In the genomic region with DNA sequence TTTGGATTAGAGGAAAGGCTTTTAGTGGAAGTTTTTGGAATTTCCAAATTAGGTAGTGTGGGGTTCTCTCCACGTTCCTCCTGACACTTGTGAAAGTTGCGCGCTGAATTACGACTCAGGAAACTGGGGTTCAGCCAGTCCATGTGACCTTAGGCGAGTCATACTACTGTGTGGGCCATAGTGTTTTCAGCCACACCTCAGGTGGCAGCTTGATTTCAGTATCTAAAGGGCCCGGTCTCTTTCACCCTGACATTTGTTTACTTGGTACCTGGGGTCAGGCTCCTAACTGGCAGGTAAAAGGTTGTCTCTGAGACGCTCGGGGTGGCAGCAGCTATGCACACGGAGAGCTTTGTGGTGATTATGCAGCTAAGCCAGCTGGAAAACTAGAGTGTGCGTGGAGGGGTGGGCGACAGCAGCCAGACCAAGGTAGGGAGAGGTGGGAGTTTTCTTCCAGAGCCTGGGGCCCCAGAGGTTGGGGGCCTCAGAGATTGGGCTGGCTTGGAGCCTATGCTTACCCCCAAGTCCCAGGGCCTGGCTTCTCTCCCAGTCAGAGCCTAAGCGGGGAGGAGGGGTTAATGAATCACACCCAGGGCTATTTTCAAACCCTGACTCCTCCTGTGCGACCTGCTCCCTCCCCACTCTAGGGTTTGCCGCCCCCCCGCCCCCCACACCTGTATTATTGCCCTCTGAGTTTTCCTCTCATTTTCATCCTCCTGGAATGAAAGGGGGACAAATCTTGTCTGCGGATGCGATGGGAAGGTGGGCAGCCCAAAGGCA, we compare ENCODE assay signal across 8 cellular contexts. TPM values are rescaled to one million over a fixed set of nuclear protein-coding genes. Genes with fewer than 3 reads are reported as not detected.
DNase-seq lines count a peak whose midpoint lies in the region; ATAC-seq lines count a peak whose summit lies in the region.

No MANE protein-coding gene starts in this region.

- H3K9me3 Mint-ChIP-seq in effector memory CD8-positive, alpha-beta T cell = no peaks in the 10 kb centered on the region
- no peaks in the 10 kb centered on the region for H3K9me3 Mint-ChIP-seq in natural killer cell treated with Interleukin-12 subunit alpha and Interleukin-12 subunit beta and Interleukin-15 and Interleukin-18, amount 100 ng/mL, for 72 hours

- H3K36me3 Mint-ChIP-seq in effector memory CD8-positive, alpha-beta T cell (ENCODE audit: insufficient read depth) = no peaks in the 10 kb centered on the region
- H3K36me3 Mint-ChIP-seq in natural killer cell treated with Interleukin-12 subunit alpha and Interleukin-12 subunit beta and Interleukin-15 and Interleukin-18, amount 100 ng/mL, for 72 hours = no peaks in the 10 kb centered on the region

- peaks cover 0 to 37% of the 10 kb centered on the region in 2 donors for H3K27me3 Mint-ChIP-seq in effector memory CD8-positive, alpha-beta T cell
- peaks cover 0 to 12% of the 10 kb centered on the region in 2 donors for H3K27me3 Mint-ChIP-seq in natural killer cell treated with Interleukin-12 subunit alpha and Interleukin-12 subunit beta and Interleukin-15 and Interleukin-18, amount 100 ng/mL, for 72 hours

- ATAC-seq in HG03469 (IDR thresholded peaks at IDR 0.05; ENCODE audit: unreplicated experiment) (peak; percentile 60), HG03439 (IDR thresholded peaks at IDR 0.05; ENCODE audit: unreplicated experiment) (no peak)
- ATAC-seq in effector memory CD8-positive, alpha-beta T cell (replicated peaks) = no peak
- no peak for ATAC-seq in natural killer cell treated with Interleukin-12 subunit alpha and Interleukin-12 subunit beta and Interleukin-15 and Interleukin-18, amount 100 ng/mL, for 72 hours

- H3K4me3 Mint-ChIP-seq in effector memory CD8-positive, alpha-beta T cell = peak overlapping the region; percentile 21 to 35
- H3K4me3 Mint-ChIP-seq in natural killer cell treated with Interleukin-12 subunit alpha and Interleukin-12 subunit beta and Interleukin-15 and Interleukin-18, amount 100 ng/mL, for 72 hours = peak overlapping the region; percentile 72

- DNase-seq in CD1c-positive myeloid dendritic cell (ENCODE audit: extremely low spot score) (peak; percentile 61), NCI-H1092 treated with DMSO at 0.1 percent for 48 hours (lab: John Stamatoyannopoulos, UW) (no peak), DMS79 (lab: John Stamatoyannopoulos, UW) (no peak), cerebellum (ENCODE audit: low spot score) (no peak)
- no peak for DNase-seq in effector memory CD8-positive, alpha-beta T cell
- DNase-seq in natural killer cell treated with Interleukin-12 subunit alpha and Interleukin-12 subunit beta and Interleukin-15 and Interleukin-18, amount 100 ng/mL, for 72 hours (ENCODE audit: low spot score) = no peak

- H3K27ac Mint-ChIP-seq in effector memory CD8-positive, alpha-beta T cell = peak overlapping the region in 1 of 2 donors; percentile 44
- H3K27ac Mint-ChIP-seq in natural killer cell treated with Interleukin-12 subunit alpha and Interleukin-12 subunit beta and Interleukin-15 and Interleukin-18, amount 100 ng/mL, for 72 hours = no peak overlapping the region

- peaks cover 0 to 1% of the 10 kb centered on the region in 2 donors for H3K4me1 Mint-ChIP-seq in effector memory CD8-positive, alpha-beta T cell (ENCODE audit: low read depth in 2 of 2)
- H3K4me1 Mint-ChIP-seq in natural killer cell treated with Interleukin-12 subunit alpha and Interleukin-12 subunit beta and Interleukin-15 and Interleukin-18, amount 100 ng/mL, for 72 hours (ENCODE audit: low read depth in 2 of 2) = peaks cover 0 to 10% of the 10 kb centered on the region in 2 donors

RNA-seq across cellular contexts. Expression of a gene that starts 47.2 kb away (rescaled TPM):
- total RNA-seq in natural killer cell treated with Interleukin-12 subunit alpha and Interleukin-12 subunit beta and Interleukin-15 and Interleukin-18, amount 100 ng/mL, for 72 hours = 1 to 10 TPM in 1 of 2 donors, under 1 TPM in 1; 0.86 to 3.1 TPM
- 3.7 TPM for total RNA-seq in cerebellum
